Comparison of ENCODE assay signal across 2 cellular contexts in genomic region chr4:74320559-74321118, GRCh38.
TF ChIP-seq lines count a peak whose summit lies in the region.

No MANE protein-coding gene starts in this region.

TF ChIP-seq in HEK293, 187 proteins besides CTCF, POLR2A, EP300 and RAD21 (continued from another document):
- TF ChIP-seq ZNF366 (tag by site-specific recombination; conservative IDR thresholded peaks at IDR 0.05) (0 out of 2 replicates have a peak, but pooled peaks have one; percentile 10), ZNF654 (tag by site-specific recombination; IDR thresholded peaks at IDR 0.05; ENCODE audit: low read depth) (peak; percentile 69), ZNF571 (tag by site-specific recombination; IDR thresholded peaks at IDR 0.05) (no peak), ZBTB6 (tag by site-specific recombination; IDR thresholded peaks at IDR 0.05) (no peak), ZIC2 (tag by site-specific recombination; IDR thresholded peaks at IDR 0.05) (0 out of 2 replicates have a peak, but pooled peaks have one; percentile 11), ZNF266 (tag by site-specific recombination; IDR thresholded peaks at IDR 0.05; ENCODE audit: low read depth) (no peak), ZNF239 (tag by site-specific recombination; IDR thresholded peaks at IDR 0.05) (no peak), ZFHX2 (tag by site-specific recombination; conservative IDR thresholded peaks at IDR 0.05) (peak; percentile 24; the same call in 1 of the 2 replicates), GLIS1 (tag by site-specific recombination; IDR thresholded peaks at IDR 0.05) (peak; percentile 16; the same call in 1 of the 2 replicates), ZNF155 (tag by site-specific recombination; IDR thresholded peaks at IDR 0.05) (no peak), PBX3 (CRISPR knock-in tag; IDR thresholded peaks at IDR 0.05) (no peak), ZNF768 (tag by site-specific recombination; IDR thresholded peaks at IDR 0.05) (no peak), TCF7L2 (IDR thresholded peaks at IDR 0.05; ENCODE audit: borderline replicate concordance, low read depth, low read length) (peak; percentile 75; the same call in 1 of the 2 replicates), ZNF76 (tag by site-specific recombination; IDR thresholded peaks at IDR 0.05; ENCODE audit: borderline replicate concordance, low read depth) (no peak), TRIM28 (IDR thresholded peaks at IDR 0.05; ENCODE audit: borderline replicate concordance, low read length) (no peak), PRDM6 (tag by site-specific recombination; IDR thresholded peaks at IDR 0.05) (no peak), ZNF221 (tag by site-specific recombination; IDR thresholded peaks at IDR 0.05; ENCODE audit: borderline replicate concordance) (no peak), EGR2 (tag by site-specific recombination; IDR thresholded peaks at IDR 0.05; ENCODE audit: low read depth) (peak; percentile 21; the same call in 1 of the 2 replicates), ZBTB7A (tag by site-specific recombination; IDR thresholded peaks at IDR 0.05; ENCODE audit: low read depth) (no peak)

TF ChIP-seq in H1, 55 proteins besides CTCF, POLR2A, EP300 and RAD21 (continued from another document):
- TF ChIP-seq CTBP2 (IDR thresholded peaks at IDR 0.05; ENCODE audit: borderline replicate concordance, insufficient read depth, insufficient read length, low read length) = no peak
